Comparison of ENCODE assay signal across 14 cellular contexts in genomic region chr4:100208964-100209363, GRCh38. TPM values are rescaled to one million over a fixed set of nuclear protein-coding genes. Genes with fewer than 3 reads are reported as not detected.
DNase-seq lines count a peak whose midpoint lies in the region; ATAC-seq and TF ChIP-seq lines count a peak whose summit lies in the region.
"Had no signal": no experiment of that assay in that cellular context is flagged by ENCODE, and none has a peak within 500 bp of the region (broad histone marks: within the 10 kb centered on the region; RNA-seq: fewer than 3 reads in every experiment).

No MANE protein-coding gene starts in this region.

- H3K27ac ChIP-seq in BLaER1 treated with 17β-estradiol and CSF1 and Interleukin-3, amounts not matched to agents 10 nM and 100 nM: no peak overlapping the region
- H3K27ac ChIP-seq: adrenal gland had no signal

- no peak for TF ChIP-seq CTCF in WTC11 (IDR thresholded peaks at IDR 0.05)

- peak overlapping the region; percentile 6 to 58 (median 37); a peak in 19 of 22 replicates for H3K4me2 ChIP-seq in BLaER1 treated with 17β-estradiol and CSF1 and Interleukin-3, amounts not matched to agents 10 nM and 100 nM

- H3K27me3 Mint-ChIP-seq in WTC11 (ENCODE audit: low read depth): no peaks in the 10 kb centered on the region

- no peaks in the 10 kb centered on the region; the same call in 1 of the 2 replicates for H3K9me3 Mint-ChIP-seq in WTC11
- H3K9me3 Mint-ChIP-seq: nephron had no signal

- no peaks in the 10 kb centered on the region for H3K27me3 ChIP-seq in BLaER1 treated with 17β-estradiol and CSF1 and Interleukin-3, amounts not matched to agents 10 nM and 100 nM
- H3K27me3 ChIP-seq in NT2/D1 (ENCODE audit: insufficient read depth, insufficient read length): no peaks in the 10 kb centered on the region
- H3K27me3 ChIP-seq: adrenal gland, BE2C had no signal

- peaks cover 12 to 34% (median 19%) of the 10 kb centered on the region in 10 experiments for H3K4me1 ChIP-seq in BLaER1 treated with 17β-estradiol and CSF1 and Interleukin-3, amounts not matched to agents 10 nM and 100 nM
- H3K4me1 ChIP-seq in NT2/D1 (ENCODE audit: insufficient read depth, insufficient read length): no peaks in the 10 kb centered on the region
- H3K4me1 ChIP-seq: adrenal gland, BE2C had no signal

- H3K9me3 ChIP-seq in BLaER1 treated with 17β-estradiol and CSF1 and Interleukin-3, amounts not matched to agents 10 nM and 100 nM (replicated peaks in 1 of 11): no peaks in the 10 kb centered on the region
- H3K9me3 ChIP-seq in NT2/D1 (ENCODE audit: insufficient read depth, low read length): no peaks in the 10 kb centered on the region
- H3K9me3 ChIP-seq: adrenal gland, BE2C had no signal

- CTCF ChIA-PET in WTC11 (lab: Charles Lee): no interaction called here

- no peaks in the 10 kb centered on the region for H4K20me1 ChIP-seq in BLaER1 treated with 17β-estradiol and CSF1 and Interleukin-3, amounts not matched to agents 10 nM and 100 nM

- peak; percentile 28 for DNase-seq in NT2/D1 (ENCODE audit: low read depth, low spot score)
- no peak for DNase-seq in NCI-H1417 (lab: John Stamatoyannopoulos, UW)
- DNase-seq in activated naive CD4-positive, alpha-beta T cell treated with anti-CD3 and anti-CD28 coated beads, Interleukin-2, amount 50 U/mL, for 16 hours: no peak
- no peak for DNase-seq in WTC11 (ENCODE audit: low spot score)
- no peak for DNase-seq in epidermal melanocyte (ENCODE audit: insufficient read length, low spot score)
- DNase-seq: adrenal gland, BE2C, foreskin melanocyte, GOT3, NCI-H2227 treated with DMSO at 0.1 percent for 48 hours had no signal

- no peak overlapping the region for H3K9ac ChIP-seq in BLaER1 treated with 17β-estradiol and CSF1 and Interleukin-3, amounts not matched to agents 10 nM and 100 nM
- H3K9ac ChIP-seq in NT2/D1 (ENCODE audit: insufficient read length, low read depth): no peak overlapping the region

- H3K36me3 ChIP-seq in BLaER1 treated with 17β-estradiol and CSF1 and Interleukin-3, amounts not matched to agents 10 nM and 100 nM: no peaks in the 10 kb centered on the region
- no peaks in the 10 kb centered on the region for H3K36me3 ChIP-seq in NT2/D1 (ENCODE audit: insufficient read depth, insufficient read length, low read length)
- H3K36me3 ChIP-seq: adrenal gland, BE2C had no signal

- no peak overlapping the region for H3K4me3 Mint-ChIP-seq in WTC11
- H3K4me3 Mint-ChIP-seq: nephron had no signal

- ATAC-seq in GM19372 (IDR thresholded peaks at IDR 0.05; ENCODE audit: low read depth, unreplicated experiment) (peak; percentile 82), HG02973 (IDR thresholded peaks at IDR 0.05; ENCODE audit: unreplicated experiment) (peak; percentile 76), WTC11 (no peak)

- H3K27ac Mint-ChIP-seq in WTC11: no peak overlapping the region
- H3K27ac Mint-ChIP-seq: nephron had no signal

- H3K4me3 ChIP-seq in BLaER1 treated with 17β-estradiol and CSF1 and Interleukin-3, amounts not matched to agents 10 nM and 100 nM: no peak overlapping the region
- H3K4me3 ChIP-seq in NT2/D1 (ENCODE audit: insufficient read length, low read depth): no peak overlapping the region
- H3K4me3 ChIP-seq: adrenal gland had no signal

- no peaks in the 10 kb centered on the region for H3K36me3 Mint-ChIP-seq in WTC11

- POLR2A ChIA-PET in WTC11 (lab: Charles Lee): no interaction called here

- H3K4me1 Mint-ChIP-seq in WTC11: peaks cover 5% of the 10 kb centered on the region
- H3K4me1 Mint-ChIP-seq: nephron had no signal

TF ChIP-seq in WTC11, 78 proteins besides CTCF, POLR2A, EP300 and RAD21:
- TF ChIP-seq MLX (CRISPR knock-in tag; IDR thresholded peaks at IDR 0.05): no peak
- no peak for TF ChIP-seq CREM (CRISPR knock-in tag; IDR thresholded peaks at IDR 0.05)
- no peak for TF ChIP-seq SP1 (CRISPR knock-in tag; conservative IDR thresholded peaks at IDR 0.05)
- no peak for TF ChIP-seq GRHL2 (CRISPR knock-in tag; IDR thresholded peaks at IDR 0.05; ENCODE audit: insufficient replicate concordance, severe bottlenecking)
- no peak for TF ChIP-seq RELA (CRISPR knock-in tag; IDR thresholded peaks at IDR 0.05; ENCODE audit: borderline replicate concordance)
- no peak for TF ChIP-seq NFYB (CRISPR knock-in tag; conservative IDR thresholded peaks at IDR 0.05; ENCODE audit: low read depth)

RNA-seq across cellular contexts. Expression of gene DDIT4L, which starts 18.7 kb away (rescaled TPM):
- 3.8 to 4.9 TPM (median 4.3 TPM) in 3 replicates for total RNA-seq in WTC11 (2021)
